7 cellular contexts compared by ENCODE assay signal in genomic region chr1:110962892-110963665, GRCh38. TPM values are rescaled to one million over a fixed set of nuclear protein-coding genes. Genes with fewer than 3 reads are reported as not detected.
A peak's percentile ranks its signal among the peaks of the same experiment; 100 is the strongest.
DNase-seq lines count a peak whose midpoint lies in the region; ATAC-seq and FAIRE-seq lines count a peak whose summit lies in the region.

No MANE protein-coding gene starts in this region.

- DNase-seq in GM18507 (ENCODE audit: extremely low spot score, insufficient read length, low read depth) (peak; percentile 15), NCI-H2227 treated with DMSO at 0.1 percent for 48 hours (lab: John Stamatoyannopoulos, UW) (peak; percentile 65), cerebellum (ENCODE audit: low spot score) (peak; percentile 24), kidney glomerular epithelial cell (lab: John Stamatoyannopoulos, UW) (peak; percentile 68)
- DNase-seq in activated CD4-positive, alpha-beta T cell treated with anti-CD3 and anti-CD28 coated beads for 24 hours (ENCODE audit: low read depth in 2 of 2) = peak; percentile 13 to 26
- DNase-seq in stimulated activated CD4-positive, alpha-beta T cell treated with anti-CD3 and anti-CD28 coated beads, Interleukin-15, amount 100 ng/mL, for 48 hours (ENCODE audit: low read depth in 2 of 2) = peak; percentile 24 to 30

- FAIRE-seq in GM18507 (lab: Jason Lieb, UNC) = peak; percentile 60

- peak; percentile 33 for ATAC-seq in HG03064 (IDR thresholded peaks at IDR 0.05; ENCODE audit: low read depth, unreplicated experiment)

RNA-seq across cellular contexts. Expression of gene LRIF1, which starts 0.6 kb away (rescaled TPM):
- total RNA-seq in cerebellum = 12.8 TPM

Comparison
In these comparisons a context has a peak if more than half of its experiments do, and no peak if none do; other contexts are left out.
1. Peak in every context shown above with its lines: DNase-seq and ATAC-seq.
2. DNase-seq: peak in every context shown above with its lines; median percentile 68 in kidney glomerular epithelial cell; 65 in NCI-H2227 treated with DMSO at 0.1 percent for 48 hours; 27 in stimulated activated CD4-positive, alpha-beta T cell treated with anti-CD3 and anti-CD28 coated beads, Interleukin-15, amount 100 ng/mL, for 48 hours; 24 in cerebellum; 20 in activated CD4-positive, alpha-beta T cell treated with anti-CD3 and anti-CD28 coated beads for 24 hours; 15 in GM18507.